In the genomic region with DNA sequence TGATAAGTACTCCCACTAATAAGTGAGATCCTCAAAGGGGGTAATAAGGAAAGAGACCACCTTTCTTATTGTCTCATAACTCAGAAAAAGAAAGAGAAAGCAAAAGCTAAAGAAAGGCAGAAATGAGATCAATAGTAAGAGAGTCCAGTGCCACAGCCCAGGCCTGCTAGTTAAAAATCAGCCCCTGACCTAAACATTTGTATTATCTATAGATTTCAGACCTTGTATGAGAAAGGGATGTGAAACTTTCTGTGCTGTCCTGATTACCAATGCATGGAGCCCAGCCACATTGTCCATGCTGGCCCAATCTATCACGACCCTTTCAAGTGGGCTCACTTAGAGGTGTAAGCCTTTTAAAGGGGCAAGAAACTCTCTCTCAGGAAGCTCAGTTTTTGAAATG, we compare ENCODE assay signal across 18 cellular contexts.
A peak's percentile ranks its signal among the peaks of the same experiment; 100 is the strongest.
DNase-seq lines count a peak whose midpoint lies in the region; ATAC-seq, FAIRE-seq and TF ChIP-seq lines count a peak whose summit lies in the region.
"Had no signal": no experiment of that assay in that cellular context is flagged by ENCODE, and none has a peak within 500 bp of the region (broad histone marks: within the 10 kb centered on the region; RNA-seq: fewer than 3 reads in every experiment).

No MANE protein-coding gene starts in this region.

- H3K27me3 ChIP-seq in Peyer's patch (no peaks in the 10 kb centered on the region), heart right ventricle (no peaks in the 10 kb centered on the region)
- H3K27me3 ChIP-seq: BLaER1 had no signal

- intact Hi-C loops in heart right ventricle (cut with DNase I) = no loop called here

- no peak overlapping the region for H3K4me3 ChIP-seq in Peyer's patch
- no peak overlapping the region for H3K4me3 ChIP-seq in heart right ventricle
- H3K4me3 ChIP-seq: BLaER1, GM23248 had no signal

- H3K36me3 ChIP-seq in Peyer's patch (no peaks in the 10 kb centered on the region), heart right ventricle (no peaks in the 10 kb centered on the region)
- H3K36me3 ChIP-seq: BLaER1 had no signal

- peak; percentile 33 for FAIRE-seq in GM19239 (lab: Jason Lieb, UNC)
- FAIRE-seq: G401.6, H1 had no signal

- TF ChIP-seq CTCF in Peyer's patch (IDR thresholded peaks at IDR 0.05) (no peak), heart right ventricle (IDR thresholded peaks at IDR 0.05) (no peak)

- H3K27ac ChIP-seq in Peyer's patch (no peak overlapping the region), heart right ventricle (no peak overlapping the region)
- H3K27ac ChIP-seq: BLaER1, C4-2B, GM23248 had no signal

- H3K4me1 ChIP-seq in Peyer's patch (no peaks in the 10 kb centered on the region), heart right ventricle (no peaks in the 10 kb centered on the region)
- H3K4me1 ChIP-seq: BLaER1, Caco-2 had no signal

- TF ChIP-seq POLR2A in Peyer's patch (IDR thresholded peaks at IDR 0.05) = no peak

- H3K9me3 ChIP-seq in Peyer's patch (no peaks in the 10 kb centered on the region), heart right ventricle (no peaks in the 10 kb centered on the region)
- H3K9me3 ChIP-seq: BLaER1, Caco-2 had no signal

- ATAC-seq in GM21528 (IDR thresholded peaks at IDR 0.05; ENCODE audit: low FRiP score, unreplicated experiment) (peak; percentile 74), HG03460 (IDR thresholded peaks at IDR 0.05; ENCODE audit: unreplicated experiment) (peak; percentile 59), heart right ventricle (no peak), HG03442 (IDR thresholded peaks at IDR 0.05; ENCODE audit: unreplicated experiment) (no peak)
- ATAC-seq: CD8-positive, alpha-beta T cell had no signal

- whole genome bisulfite sequencing in heart right ventricle, 2 donors = 29% methylated on average over 1 of the region's 1 CpG

- DNase-seq in GM19239 (ENCODE audit: insufficient read length, low spot score) (no peak), Peyer's patch (no peak), heart right ventricle (no peak)
- DNase-seq: Caco-2; CD4-positive, CD25-positive, alpha-beta regulatory T cell; CD8-positive, alpha-beta T cell; DMS153; DND-41; GM23248; H7; HCEC 1CT had no signal

Comparison
In these comparisons a context has a peak if more than half of its experiments do, and no peak if none do; other contexts are left out.
1. ATAC-seq: peak in GM21528 (single experiment) and HG03460 (single experiment); none in heart right ventricle (0 of 8) and HG03442 (single experiment).